ENCODE assay signal across 10 cellular contexts in the genomic region with DNA sequence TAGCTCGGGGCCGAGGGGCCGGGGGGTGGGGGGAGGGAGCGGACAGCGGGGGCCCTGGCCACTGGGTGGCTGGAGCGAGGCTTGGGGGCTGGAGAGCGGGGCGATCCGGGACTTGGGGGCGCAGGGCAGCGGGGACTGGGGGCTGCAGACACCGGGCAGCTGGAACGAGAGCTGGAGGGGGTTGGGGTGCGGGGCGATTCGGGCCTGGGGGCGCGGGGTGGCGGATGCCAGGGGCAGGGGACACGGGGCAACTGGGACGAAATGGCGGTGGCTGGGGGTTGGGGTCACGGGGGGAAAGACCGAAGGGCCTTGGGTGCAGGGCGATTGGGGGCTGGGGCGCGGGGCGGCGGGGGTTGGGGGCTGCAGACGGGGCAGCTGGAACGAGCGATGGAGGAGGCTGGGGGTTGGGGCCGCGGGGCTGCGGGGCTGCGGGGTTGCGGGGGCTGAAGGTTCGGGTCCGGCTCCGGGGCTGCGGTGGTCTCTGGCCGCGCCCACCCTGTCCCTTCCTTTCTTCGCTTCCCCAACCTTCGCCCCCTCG. TPM values are rescaled to one million over a fixed set of nuclear protein-coding genes. Genes with fewer than 3 reads are reported as not detected.
DNase-seq lines count a peak whose midpoint lies in the region; ATAC-seq and TF ChIP-seq lines count a peak whose summit lies in the region.
"Had no signal": no experiment of that assay in that cellular context is flagged by ENCODE, and none has a peak within 500 bp of the region (broad histone marks: within the 10 kb centered on the region; RNA-seq: fewer than 3 reads in every experiment).

No MANE protein-coding gene starts in this region.

- no peaks in the 10 kb centered on the region for H3K4me1 ChIP-seq in HUES64 (ENCODE audit: insufficient read depth, low read length)
- H3K4me1 ChIP-seq in ectodermal cell (ENCODE audit: control insufficient read depth, insufficient read depth, low read length) = no peaks in the 10 kb centered on the region
- peaks cover 10% of the 10 kb centered on the region for H3K4me1 ChIP-seq in testis

- intact Hi-C loops in testis (cut with DNase I; ENCODE audit: low total_unique reads) = no loop called here

- no peaks in the 10 kb centered on the region for H3K9me3 ChIP-seq in HUES64 (ENCODE audit: insufficient read depth, low read depth, low read length)
- H3K9me3 ChIP-seq in ectodermal cell (ENCODE audit: control insufficient read depth, low read length) = no peaks in the 10 kb centered on the region
- H3K9me3 ChIP-seq in testis = no peaks in the 10 kb centered on the region

- WGBS in HUES64 = 1% methylated on average over 44 of the region's 46 CpGs
- WGBS in ectodermal cell, 2 experiments = 0 to 1% methylated on average over 43 to 46 of the region's 46 CpGs
- 0 to 2% methylated on average over 9 to 29 of the region's 46 CpGs for WGBS in testis, 2 donors

- H3K4me3 ChIP-seq in HUES64 (ENCODE audit: low read length) = peak overlapping the region; percentile 92
- H3K4me3 ChIP-seq in ectodermal cell (ENCODE audit: insufficient read depth, low read depth, low read length) = peak overlapping the region; percentile 94
- H3K4me3 ChIP-seq in testis = peak overlapping the region; percentile 51 to 56

- H3K27me3 ChIP-seq in HUES64 (ENCODE audit: insufficient read depth, low read length) (peaks cover 6% of the 10 kb centered on the region; the same call in 1 of the 2 replicates), ectodermal cell (ENCODE audit: control insufficient read depth, insufficient read depth, low read length, poor library complexity, severe bottlenecking) (peaks cover 12% of the 10 kb centered on the region), testis (no peaks in the 10 kb centered on the region)

- H3K27me3 Mint-ChIP-seq in memory B cell = peaks cover 9% of the 10 kb centered on the region

- peaks cover 7% of the 10 kb centered on the region; the same call in 1 of the 2 replicates for H3K36me3 ChIP-seq in HUES64 (ENCODE audit: insufficient read depth, low read length)
- peaks cover 2% of the 10 kb centered on the region for H3K36me3 ChIP-seq in ectodermal cell (ENCODE audit: control insufficient read depth, insufficient read depth, low read length)
- no peaks in the 10 kb centered on the region for H3K36me3 ChIP-seq in testis (ENCODE audit: low read depth, missing control alignments)

- DNase-seq in memory B cell (ENCODE audit: low spot score in 2 of 2) (no peak), testis (no peak), NCI-H1417 (lab: John Stamatoyannopoulos, UW) (no peak), GM10266 (ENCODE audit: extremely low spot score) (no peak), COLO668 (lab: John Stamatoyannopoulos, UW; ENCODE audit: unreplicated experiment) (no peak)

- peak overlapping the region; percentile 37 for H3K4me3 Mint-ChIP-seq in memory B cell

- no peak overlapping the region for H3K27ac Mint-ChIP-seq in memory B cell

- H3K27ac ChIP-seq in HUES64 (ENCODE audit: low read depth, low read length) (peak overlapping the region; percentile 80; the same call in 1 of the 2 replicates), ectodermal cell (ENCODE audit: insufficient read depth, low read depth, low read length, poor library complexity, severe bottlenecking) (no peak overlapping the region), testis (no peak overlapping the region)
- H3K27ac ChIP-seq: RWPE1 had no signal

- peak overlapping the region; percentile 99 for H3K9ac ChIP-seq in HUES64 (ENCODE audit: low read depth, low read length)

- H3K4me1 Mint-ChIP-seq in memory B cell = no peaks in the 10 kb centered on the region

- no peaks in the 10 kb centered on the region for H3K36me3 Mint-ChIP-seq in memory B cell

- ATAC-seq in memory B cell (ENCODE audit: low read depth) = no peak
- ATAC-seq in HG03095 (IDR thresholded peaks at IDR 0.05; ENCODE audit: unreplicated experiment) = no peak

- no peak for TF ChIP-seq POLR2A in testis (IDR thresholded peaks at IDR 0.05)

- no peak for TF ChIP-seq CTCF in testis (IDR thresholded peaks at IDR 0.05)
- TF ChIP-seq CTCF in GM10266 (IDR thresholded peaks at IDR 0.05; ENCODE audit: control insufficient read depth, insufficient read depth, low read depth, missing control alignments) = no peak

- H3K9me3 Mint-ChIP-seq in memory B cell = peaks cover 1% of the 10 kb centered on the region
- H3K9me3 Mint-ChIP-seq: neural crest cell had no signal

RNA-seq across cellular contexts. Expression of a gene that starts 0.6 kb away (rescaled TPM):
- polyA plus RNA-seq in HUES64 (2013, experiment 1 of 2) = 32.0 TPM
- 34.7 TPM for polyA plus RNA-seq in HUES64 (2013, experiment 2 of 2)
- polyA plus RNA-seq in ectodermal cell (2013, experiment 1 of 4) = 74.6 TPM
- 71.9 TPM for polyA plus RNA-seq in ectodermal cell (2013, experiment 2 of 4)
- polyA plus RNA-seq in ectodermal cell (2013, experiment 3 of 4) = 45.3 TPM
- polyA plus RNA-seq in ectodermal cell (2013, experiment 4 of 4) = 49.9 TPM
- total RNA-seq in testis = 1 to 10 TPM in 1 of 2 donors, under 1 TPM in 1; 0.94 to 1.1 TPM
- polyA plus RNA-seq in testis (ENCODE audit: insufficient read depth, low read depth, low replicate concordance) = 3.1 TPM

RNA-seq across cellular contexts. Expression of a gene that starts 41.7 kb away (rescaled TPM):
- polyA plus RNA-seq in HUES64 (2013, experiment 1 of 2) = 23.7 TPM
- polyA plus RNA-seq in HUES64 (2013, experiment 2 of 2) = 25.2 TPM
- 28.7 TPM for polyA plus RNA-seq in ectodermal cell (2013, experiment 1 of 4)
- polyA plus RNA-seq in ectodermal cell (2013, experiment 2 of 4) = 37.7 TPM
- 30.5 TPM for polyA plus RNA-seq in ectodermal cell (2013, experiment 3 of 4)
- 35.0 TPM for polyA plus RNA-seq in ectodermal cell (2013, experiment 4 of 4)
- 10 to 100 TPM; 47.4 to 94.6 TPM for total RNA-seq in testis
- 270 TPM for polyA plus RNA-seq in testis (ENCODE audit: insufficient read depth, low read depth, low replicate concordance)
